14 cellular contexts compared by ENCODE assay signal in the genomic region with DNA sequence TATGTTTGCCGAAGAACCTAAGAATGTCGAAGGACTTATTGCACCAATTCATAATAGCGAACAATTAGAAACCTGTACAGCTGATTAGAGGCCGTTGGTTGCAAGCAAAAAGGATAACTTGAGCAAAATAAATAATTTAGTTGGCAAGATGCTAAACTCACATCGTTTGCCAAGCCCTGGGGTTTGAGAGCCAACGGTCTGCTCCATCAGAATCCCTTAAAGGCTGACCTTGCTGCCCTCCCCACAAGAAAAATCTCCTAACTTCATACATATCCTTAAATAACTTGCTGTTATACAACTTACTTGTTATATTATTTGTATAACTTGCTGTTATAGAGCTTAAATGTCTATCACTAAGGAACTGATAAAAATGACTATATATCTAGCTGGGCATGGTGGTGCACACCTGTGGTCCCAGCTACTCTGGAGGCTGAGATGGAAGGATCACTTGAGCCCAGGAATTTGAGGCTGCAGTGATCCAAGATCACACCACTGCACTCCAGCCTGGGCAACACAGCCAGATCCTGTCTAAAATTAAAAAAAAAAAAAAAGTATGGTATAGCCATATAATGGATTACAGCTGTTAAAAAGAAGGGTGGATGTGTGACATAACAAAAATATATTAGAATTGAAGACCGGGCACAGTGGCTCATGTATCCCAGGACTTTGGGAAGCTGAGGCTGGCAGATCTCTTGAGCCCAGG. TPM values are rescaled to one million over a fixed set of nuclear protein-coding genes. Genes with fewer than 3 reads are reported as not detected.
DNase-seq lines count a peak whose midpoint lies in the region; ATAC-seq and TF ChIP-seq lines count a peak whose summit lies in the region.
"Had no signal": no experiment of that assay in that cellular context is flagged by ENCODE, and none has a peak within 500 bp of the region (broad histone marks: within the 10 kb centered on the region; RNA-seq: fewer than 3 reads in every experiment).

No MANE protein-coding gene starts in this region.

- H3K4me3 ChIP-seq in NB4 (ENCODE audit: low read depth, low read length) = peak overlapping the region; percentile 44
- H3K4me3 ChIP-seq in upper lobe of right lung = peak overlapping the region; percentile 89

- H3K27ac Mint-ChIP-seq in activated naive CD4-positive, alpha-beta T cell treated with anti-CD3 and anti-CD28 coated beads, Interleukin-2, amount 10 ng/mL, durations not matched to agents 7 days and 5 days = no peak overlapping the region
- no peak overlapping the region for H3K27ac Mint-ChIP-seq in activated naive CD4-positive, alpha-beta T cell treated with anti-CD3 and anti-CD28 coated beads, Interleukin-2, amount 50 U/mL, for 72 hours
- H3K27ac Mint-ChIP-seq in activated naive CD8-positive, alpha-beta T cell treated with anti-CD3 and anti-CD28 coated beads, Interleukin-2, amount 10 ng/mL, durations not matched to agents 7 days and 5 days = no peak overlapping the region

- ATAC-seq in activated naive CD4-positive, alpha-beta T cell treated with anti-CD3 and anti-CD28 coated beads, Interleukin-2, amount 50 U/mL, for 72 hours = no peak
- ATAC-seq in activated naive CD8-positive, alpha-beta T cell treated with anti-CD3 and anti-CD28 coated beads, Interleukin-2, amount 10 ng/mL, durations not matched to agents 7 days and 5 days (ENCODE audit: low read depth) = no peak
- ATAC-seq in upper lobe of right lung = no peak
- ATAC-seq: sciatic nerve had no signal

- CTCF ChIA-PET in activated naive CD4-positive, alpha-beta T cell treated with anti-CD3 and anti-CD28 coated beads, Interleukin-2, amount 10 ng/mL, durations not matched to agents 7 days and 5 days (lab: Charles Lee) = no interaction called here

- no peaks in the 10 kb centered on the region for H3K36me3 ChIP-seq in upper lobe of right lung

- H3K36me3 Mint-ChIP-seq in activated naive CD4-positive, alpha-beta T cell treated with anti-CD3 and anti-CD28 coated beads, Interleukin-2, amount 10 ng/mL, durations not matched to agents 7 days and 5 days = peaks cover 25% of the 10 kb centered on the region
- peaks cover 17 to 18% of the 10 kb centered on the region in 2 donors for H3K36me3 Mint-ChIP-seq in activated naive CD4-positive, alpha-beta T cell treated with anti-CD3 and anti-CD28 coated beads, Interleukin-2, amount 50 U/mL, for 72 hours
- H3K36me3 Mint-ChIP-seq in activated naive CD8-positive, alpha-beta T cell treated with anti-CD3 and anti-CD28 coated beads, Interleukin-2, amount 10 ng/mL, durations not matched to agents 7 days and 5 days = peaks cover 25% of the 10 kb centered on the region

- intact Hi-C loops in upper lobe of right lung (cut with DNase I) = no loop called here

- H3K27me3 ChIP-seq in upper lobe of right lung = no peaks in the 10 kb centered on the region
- H3K27me3 ChIP-seq: BE2C had no signal

- H3K9me3 Mint-ChIP-seq in activated naive CD4-positive, alpha-beta T cell treated with anti-CD3 and anti-CD28 coated beads, Interleukin-2, amount 10 ng/mL, durations not matched to agents 7 days and 5 days = no peaks in the 10 kb centered on the region
- no peaks in the 10 kb centered on the region for H3K9me3 Mint-ChIP-seq in activated naive CD4-positive, alpha-beta T cell treated with anti-CD3 and anti-CD28 coated beads, Interleukin-2, amount 50 U/mL, for 72 hours
- H3K9me3 Mint-ChIP-seq in activated naive CD8-positive, alpha-beta T cell treated with anti-CD3 and anti-CD28 coated beads, Interleukin-2, amount 10 ng/mL, durations not matched to agents 7 days and 5 days = no peaks in the 10 kb centered on the region

- DNase-seq in activated naive CD4-positive, alpha-beta T cell treated with anti-CD3 and anti-CD28 coated beads, Interleukin-2, amount 10 ng/mL, durations not matched to agents 7 days and 5 days = no peak
- DNase-seq in activated naive CD4-positive, alpha-beta T cell treated with anti-CD3 and anti-CD28 coated beads, Interleukin-2, amount 50 U/mL, for 72 hours (ENCODE audit: low spot score in 2 of 2) = no peak
- DNase-seq in NB4 (ENCODE audit: low read depth) = no peak
- DNase-seq in activated naive CD8-positive, alpha-beta T cell treated with anti-CD3 and anti-CD28 coated beads, Interleukin-2, amount 10 ng/mL, durations not matched to agents 7 days and 5 days = no peak
- DNase-seq in upper lobe of right lung = no peak
- DNase-seq in NCI-H1048 (lab: John Stamatoyannopoulos, UW) = no peak
- no peak for DNase-seq in SKM-1 treated with dmso at 0.1 percent for 144 hours (lab: John Stamatoyannopoulos, UW; ENCODE audit: unreplicated experiment)
- DNase-seq in SHP77 treated with DMSO at 0.1 percent for 48 hours (lab: John Stamatoyannopoulos, UW) = no peak
- DNase-seq: BE2C, cerebellar nuclear complex, foreskin melanocyte, MV-4-11, NCI-H2171 had no signal

- POLR2A ChIA-PET in activated naive CD8-positive, alpha-beta T cell treated with anti-CD3 and anti-CD28 coated beads, Interleukin-2, amount 10 ng/mL, durations not matched to agents 7 days and 5 days (lab: Charles Lee) = interaction anchor here (0.7 kb wide), 2 partner anchors 44 to 70 kb away, joined by 3 to 7 read pairs; no protein-coding TSS in a partner anchor

- H3K9me3 ChIP-seq in upper lobe of right lung = no peaks in the 10 kb centered on the region
- H3K9me3 ChIP-seq: BE2C had no signal

- H3K27me3 Mint-ChIP-seq in activated naive CD4-positive, alpha-beta T cell treated with anti-CD3 and anti-CD28 coated beads, Interleukin-2, amount 10 ng/mL, durations not matched to agents 7 days and 5 days = peaks cover 5% of the 10 kb centered on the region
- H3K27me3 Mint-ChIP-seq in activated naive CD8-positive, alpha-beta T cell treated with anti-CD3 and anti-CD28 coated beads, Interleukin-2, amount 10 ng/mL, durations not matched to agents 7 days and 5 days = no peaks in the 10 kb centered on the region

- TF ChIP-seq CTCF in NB4 (IDR thresholded peaks at IDR 0.05; ENCODE audit: low read depth, low read length) = no peak
- TF ChIP-seq CTCF in upper lobe of right lung (IDR thresholded peaks at IDR 0.05) = no peak

- TF ChIP-seq POLR2A in NB4 (IDR thresholded peaks at IDR 0.05; ENCODE audit: extremely low read depth, insufficient read length) = no peak

- H3K27ac ChIP-seq in upper lobe of right lung = no peak overlapping the region

- peak overlapping the region; percentile 15 for H3K4me3 Mint-ChIP-seq in activated naive CD4-positive, alpha-beta T cell treated with anti-CD3 and anti-CD28 coated beads, Interleukin-2, amount 10 ng/mL, durations not matched to agents 7 days and 5 days
- H3K4me3 Mint-ChIP-seq in activated naive CD8-positive, alpha-beta T cell treated with anti-CD3 and anti-CD28 coated beads, Interleukin-2, amount 10 ng/mL, durations not matched to agents 7 days and 5 days = peak overlapping the region; percentile 85

- H3K4me1 ChIP-seq in upper lobe of right lung = peaks cover 16% of the 10 kb centered on the region
- H3K4me1 ChIP-seq: BE2C had no signal

- H3K4me1 Mint-ChIP-seq in activated naive CD4-positive, alpha-beta T cell treated with anti-CD3 and anti-CD28 coated beads, Interleukin-2, amount 10 ng/mL, durations not matched to agents 7 days and 5 days = peaks cover 56% of the 10 kb centered on the region
- peaks cover 33% of the 10 kb centered on the region for H3K4me1 Mint-ChIP-seq in activated naive CD8-positive, alpha-beta T cell treated with anti-CD3 and anti-CD28 coated beads, Interleukin-2, amount 10 ng/mL, durations not matched to agents 7 days and 5 days

RNA-seq across cellular contexts. Expression of gene TRIM37, which starts 1.9 kb away (rescaled TPM):
- total RNA-seq in activated naive CD4-positive, alpha-beta T cell treated with anti-CD3 and anti-CD28 coated beads, Interleukin-2, amount 50 U/mL, for 72 hours = 10 to 100 TPM; 22.4 to 34.4 TPM
- total RNA-seq in activated naive CD8-positive, alpha-beta T cell treated with anti-CD3 and anti-CD28 coated beads, Interleukin-2, amount 10 ng/mL, durations not matched to agents 7 days and 5 days = 10 to 100 TPM; 25.1 to 25.5 TPM
- 20.3 TPM for total RNA-seq in upper lobe of right lung

RNA-seq across cellular contexts. Expression of gene SKA2, which starts 46.4 kb away (rescaled TPM):
- 10 to 100 TPM; 74.0 to 89.9 TPM for total RNA-seq in activated naive CD4-positive, alpha-beta T cell treated with anti-CD3 and anti-CD28 coated beads, Interleukin-2, amount 50 U/mL, for 72 hours
- total RNA-seq in activated naive CD8-positive, alpha-beta T cell treated with anti-CD3 and anti-CD28 coated beads, Interleukin-2, amount 10 ng/mL, durations not matched to agents 7 days and 5 days = 10 to 100 TPM; 71.9 to 80.3 TPM
- 21.3 TPM for total RNA-seq in upper lobe of right lung

RNA-seq across cellular contexts. Expression of gene PRR11, which starts 47.0 kb away (rescaled TPM):
- total RNA-seq in activated naive CD4-positive, alpha-beta T cell treated with anti-CD3 and anti-CD28 coated beads, Interleukin-2, amount 50 U/mL, for 72 hours = 100 to 1,000 TPM in 1 of 2 donors, 10 to 100 TPM in 1; 87.5 to 103 TPM
- 10 to 100 TPM; 54.0 to 58.1 TPM for total RNA-seq in activated naive CD8-positive, alpha-beta T cell treated with anti-CD3 and anti-CD28 coated beads, Interleukin-2, amount 10 ng/mL, durations not matched to agents 7 days and 5 days
- 2.4 TPM for total RNA-seq in upper lobe of right lung

Comparison
In these comparisons a context has a peak if more than half of its experiments do, and no peak if none do; other contexts are left out.
1. RNA of gene PRR11, which starts 47.0 kb away (total RNA-seq): 87.5 to 103 TPM in activated naive CD4-positive, alpha-beta T cell treated with anti-CD3 and anti-CD28 coated beads, Interleukin-2, amount 50 U/mL, for 72 hours and 54.0 to 58.1 TPM in activated naive CD8-positive, alpha-beta T cell treated with anti-CD3 and anti-CD28 coated beads, Interleukin-2, amount 10 ng/mL, durations not matched to agents 7 days and 5 days; 2.4 TPM in upper lobe of right lung (single experiment); every median in the first group is over 10 times any median in the second.